Comparison of ENCODE assay signal across 15 cellular contexts in genomic region chr18:44630118-44630517, GRCh38.
DNase-seq lines count a peak whose midpoint lies in the region; ATAC-seq and TF ChIP-seq lines count a peak whose summit lies in the region.
"Had no signal": no experiment of that assay in that cellular context is flagged by ENCODE, and none has a peak within 500 bp of the region (broad histone marks: within the 10 kb centered on the region; RNA-seq: fewer than 3 reads in every experiment).

No MANE protein-coding gene starts in this region.

- peaks cover 7% of the 10 kb centered on the region for H3K9me3 Mint-ChIP-seq in stimulated activated memory B cell treated with anti-CD40 and anti-IgM and Interleukin-4, amounts not matched to agents 10 μg/mL and 1 μg/mL and 100 μg/mL, for 72 hours
- H3K9me3 Mint-ChIP-seq: CD4-positive, alpha-beta T cell; GM23338 had no signal

- H3K4me3 ChIP-seq in GM06990 (replicated peaks; ENCODE audit: low read depth, low read length) (no peak overlapping the region), OCI-LY3 (ENCODE audit: low read length) (no peak overlapping the region)
- H3K4me3 ChIP-seq: GM23338 had no signal

- H3K36me3 Mint-ChIP-seq in stimulated activated memory B cell treated with anti-CD40 and anti-IgM and Interleukin-4, amounts not matched to agents 10 μg/mL and 1 μg/mL and 100 μg/mL, for 72 hours = no peaks in the 10 kb centered on the region

- H3K9me3 ChIP-seq in OCI-LY3 (ENCODE audit: insufficient read depth, low read length) = no peaks in the 10 kb centered on the region

- peaks cover 42% of the 10 kb centered on the region for H3K4me1 Mint-ChIP-seq in stimulated activated memory B cell treated with anti-CD40 and anti-IgM and Interleukin-4, amounts not matched to agents 10 μg/mL and 1 μg/mL and 100 μg/mL, for 72 hours

- DNase-seq in GM06990 (ENCODE audit: extremely low read depth, insufficient read length) (peak; percentile 19), NCI-H524 treated with DMSO at 0.1 percent for 48 hours (lab: John Stamatoyannopoulos, UW) (no peak), SW480 (ENCODE audit: low spot score) (no peak)
- DNase-seq: C1 segment of cervical spinal cord; Calu3; CD4-positive, alpha-beta T cell; DMS 273 treated with DMSO at 0.1 percent for 48 hours; H7 had no signal

- H3K9ac ChIP-seq in OCI-LY3 (ENCODE audit: low read length) = no peak overlapping the region

- H4K20me1 ChIP-seq in OCI-LY3 (ENCODE audit: insufficient read depth, low read length) = no peaks in the 10 kb centered on the region

- no peak for TF ChIP-seq CTCF in GM06990 (IDR thresholded peaks at IDR 0.05; ENCODE audit: insufficient read depth, low read length, poor library complexity, severe bottlenecking)
- TF ChIP-seq CTCF in OCI-LY3 (IDR thresholded peaks at IDR 0.05; ENCODE audit: low read depth, low read length) = no peak

- H3K27ac Mint-ChIP-seq in stimulated activated memory B cell treated with anti-CD40 and anti-IgM and Interleukin-4, amounts not matched to agents 10 μg/mL and 1 μg/mL and 100 μg/mL, for 72 hours = peak overlapping the region; percentile 63
- H3K27ac Mint-ChIP-seq: B cell; CD4-positive, alpha-beta T cell; GM23338 had no signal

- no peak overlapping the region for H2AFZ ChIP-seq in OCI-LY3 (ENCODE audit: low read depth, low read length)
- H2AFZ ChIP-seq: GM23338 had no signal

- H3K27ac ChIP-seq in OCI-LY3 (ENCODE audit: low read length) = no peak overlapping the region
- H3K27ac ChIP-seq: HL-60 had no signal

- peak overlapping the region; percentile 12 for H3K4me3 Mint-ChIP-seq in stimulated activated memory B cell treated with anti-CD40 and anti-IgM and Interleukin-4, amounts not matched to agents 10 μg/mL and 1 μg/mL and 100 μg/mL, for 72 hours
- H3K4me3 Mint-ChIP-seq: B cell; CD4-positive, alpha-beta T cell; GM23338 had no signal

- H3K27me3 Mint-ChIP-seq in stimulated activated memory B cell treated with anti-CD40 and anti-IgM and Interleukin-4, amounts not matched to agents 10 μg/mL and 1 μg/mL and 100 μg/mL, for 72 hours = no peaks in the 10 kb centered on the region
- H3K27me3 Mint-ChIP-seq: B cell; CD4-positive, alpha-beta T cell had no signal

- H3K4me2 ChIP-seq in OCI-LY3 (ENCODE audit: low read length) = peak overlapping the region; percentile 7
- H3K4me2 ChIP-seq: GM23338 had no signal

- H3K79me2 ChIP-seq in OCI-LY3 (ENCODE audit: low read length) = no peaks in the 10 kb centered on the region

- H3K36me3 ChIP-seq in GM06990 (ENCODE audit: control insufficient read depth, insufficient read depth, low read length) (no peaks in the 10 kb centered on the region), OCI-LY3 (replicated peaks; ENCODE audit: low read depth, low read length) (no peaks in the 10 kb centered on the region)

- no peaks in the 10 kb centered on the region for H3K27me3 ChIP-seq in GM06990 (replicated peaks; ENCODE audit: control insufficient read depth, insufficient read depth, low read length)
- H3K27me3 ChIP-seq in OCI-LY3 (ENCODE audit: low read depth, low read length) = no peaks in the 10 kb centered on the region

- peaks cover 15% of the 10 kb centered on the region for H3K4me1 ChIP-seq in OCI-LY3 (ENCODE audit: low read length)

- ATAC-seq in GM18502 (IDR thresholded peaks at IDR 0.05; ENCODE audit: poor library complexity, unreplicated experiment) = peak; percentile 43
- peak; percentile 90 for ATAC-seq in stimulated activated memory B cell treated with anti-CD40 and anti-IgM and Interleukin-4, amounts not matched to agents 10 μg/mL and 1 μg/mL and 100 μg/mL, for 72 hours
- no peak for ATAC-seq in SK-N-SH treated with all-trans-retinoic acid at 6 μM for 48 hours
- ATAC-seq: GM23338 had no signal

TF ChIP-seq in SK-N-SH treated with all-trans-retinoic acid at 6 μM for 48 hours, 23 proteins besides CTCF, POLR2A, EP300 and RAD21:
- no peak for TF ChIP-seq ZNF565 (CRISPR knock-in tag; conservative IDR thresholded peaks at IDR 0.05; ENCODE audit: low read depth)
- TF ChIP-seq GLIS3 (CRISPR knock-in tag; IDR thresholded peaks at IDR 0.05) = no peak
- TF ChIP-seq BACH2 (CRISPR knock-in tag; IDR thresholded peaks at IDR 0.05; ENCODE audit: borderline replicate concordance) = no peak
- no peak for TF ChIP-seq CREB5 (CRISPR knock-in tag; IDR thresholded peaks at IDR 0.05; ENCODE audit: low read depth)
- TF ChIP-seq ZC3H10 (CRISPR knock-in tag; IDR thresholded peaks at IDR 0.05) = no peak
- no peak for TF ChIP-seq RARB (CRISPR knock-in tag; IDR thresholded peaks at IDR 0.05)
- no peak for TF ChIP-seq CSDC2 (CRISPR knock-in tag; IDR thresholded peaks at IDR 0.05)
- TF ChIP-seq TOX (CRISPR knock-in tag; IDR thresholded peaks at IDR 0.05; ENCODE audit: borderline replicate concordance) = no peak
- no peak for TF ChIP-seq ZNF8 (CRISPR knock-in tag; IDR thresholded peaks at IDR 0.05)
- TF ChIP-seq CSRNP3 (CRISPR knock-in tag; IDR thresholded peaks at IDR 0.05) = no peak
- no peak for TF ChIP-seq ESRRG (CRISPR knock-in tag; IDR thresholded peaks at IDR 0.05)
- no peak for TF ChIP-seq PPARA (CRISPR knock-in tag; IDR thresholded peaks at IDR 0.05; ENCODE audit: borderline replicate concordance)
- TF ChIP-seq SNAI2 (CRISPR knock-in tag; IDR thresholded peaks at IDR 0.05) = no peak
- no peak for TF ChIP-seq ZFP3 (CRISPR knock-in tag; IDR thresholded peaks at IDR 0.05)
- TF ChIP-seq, protein P1, sequence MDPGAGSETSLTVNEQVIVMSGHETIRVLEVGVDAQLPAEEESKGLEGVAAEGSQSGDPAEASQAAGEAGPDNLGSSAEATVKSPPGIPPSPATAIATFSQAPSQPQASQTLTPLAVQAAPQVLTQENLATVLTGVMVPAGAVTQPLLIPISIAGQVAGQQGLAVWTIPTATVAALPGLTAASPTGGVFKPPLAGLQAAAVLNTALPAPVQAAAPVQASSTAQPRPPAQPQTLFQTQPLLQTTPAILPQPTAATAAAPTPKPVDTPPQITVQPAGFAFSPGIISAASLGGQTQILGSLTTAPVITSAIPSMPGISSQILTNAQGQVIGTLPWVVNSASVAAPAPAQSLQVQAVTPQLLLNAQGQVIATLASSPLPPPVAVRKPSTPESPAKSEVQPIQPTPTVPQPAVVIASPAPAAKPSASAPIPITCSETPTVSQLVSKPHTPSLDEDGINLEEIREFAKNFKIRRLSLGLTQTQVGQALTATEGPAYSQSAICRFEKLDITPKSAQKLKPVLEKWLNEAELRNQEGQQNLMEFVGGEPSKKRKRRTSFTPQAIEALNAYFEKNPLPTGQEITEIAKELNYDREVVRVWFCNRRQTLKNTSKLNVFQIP (CRISPR knock-in tag; IDR thresholded peaks at IDR 0.05; ENCODE audit: borderline replicate concordance, low read depth) = no peak
- TF ChIP-seq, protein P2, sequence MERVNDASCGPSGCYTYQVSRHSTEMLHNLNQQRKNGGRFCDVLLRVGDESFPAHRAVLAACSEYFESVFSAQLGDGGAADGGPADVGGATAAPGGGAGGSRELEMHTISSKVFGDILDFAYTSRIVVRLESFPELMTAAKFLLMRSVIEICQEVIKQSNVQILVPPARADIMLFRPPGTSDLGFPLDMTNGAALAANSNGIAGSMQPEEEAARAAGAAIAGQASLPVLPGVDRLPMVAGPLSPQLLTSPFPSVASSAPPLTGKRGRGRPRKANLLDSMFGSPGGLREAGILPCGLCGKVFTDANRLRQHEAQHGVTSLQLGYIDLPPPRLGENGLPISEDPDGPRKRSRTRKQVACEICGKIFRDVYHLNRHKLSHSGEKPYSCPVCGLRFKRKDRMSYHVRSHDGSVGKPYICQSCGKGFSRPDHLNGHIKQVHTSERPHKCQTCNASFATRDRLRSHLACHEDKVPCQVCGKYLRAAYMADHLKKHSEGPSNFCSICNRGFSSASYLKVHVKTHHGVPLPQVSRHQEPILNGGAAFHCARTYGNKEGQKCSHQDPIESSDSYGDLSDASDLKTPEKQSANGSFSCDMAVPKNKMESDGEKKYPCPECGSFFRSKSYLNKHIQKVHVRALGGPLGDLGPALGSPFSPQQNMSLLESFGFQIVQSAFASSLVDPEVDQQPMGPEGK (CRISPR knock-in tag; IDR thresholded peaks at IDR 0.05; ENCODE audit: borderline replicate concordance) = no peak
- no peak for TF ChIP-seq TCF4 (CRISPR knock-in tag; IDR thresholded peaks at IDR 0.05; ENCODE audit: borderline replicate concordance)
